In the genomic region with DNA sequence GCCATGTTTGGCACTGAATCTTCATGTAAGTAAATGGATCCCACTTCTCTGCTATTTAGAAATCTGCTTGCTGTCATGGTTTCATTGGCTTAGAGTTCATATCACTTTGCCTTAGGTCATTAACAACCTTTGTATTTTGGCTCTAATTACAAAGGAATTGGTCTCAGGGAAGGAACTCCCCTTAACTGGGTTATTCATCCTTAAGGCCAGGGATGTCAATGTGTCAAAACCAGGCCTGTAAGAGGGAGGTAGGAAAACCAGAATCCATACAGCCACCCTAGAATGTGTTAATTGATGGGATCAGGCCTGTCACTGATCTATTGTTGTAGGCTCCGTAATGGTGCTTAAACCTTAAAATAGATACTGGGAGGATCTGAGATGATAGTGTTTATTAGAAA, we compare ENCODE assay signal across 11 cellular contexts.
DNase-seq lines count a peak whose midpoint lies in the region; ATAC-seq, FAIRE-seq and TF ChIP-seq lines count a peak whose summit lies in the region.
"Had no signal": no experiment of that assay in that cellular context is flagged by ENCODE, and none has a peak within 500 bp of the region (broad histone marks: within the 10 kb centered on the region; RNA-seq: fewer than 3 reads in every experiment).

No MANE protein-coding gene starts in this region.

- no peaks in the 10 kb centered on the region for H3F3A ChIP-seq in PC-3 (ENCODE audit: low read length, unreplicated experiment)

- H3K4me1 ChIP-seq in PC-3 (ENCODE audit: insufficient read depth, low read length), result peaks cover 13% of the 10 kb centered on the region

- BruUV-seq in PC-3 (replicated peaks; lab: Mats Ljungman, UMichigan), result no TSS peak

- H3K79me2 ChIP-seq in PC-3 (ENCODE audit: low read length), result no peaks in the 10 kb centered on the region

- CTCF ChIA-PET in PC-3 (lab: Charles Lee), result no interaction called here

- DNase-seq in G401 (ENCODE audit: low spot score), result peak; percentile 63
- no peak for DNase-seq in PC-3
- DNase-seq in fibroblast of the aortic adventitia (ENCODE audit: low read depth), result no peak
- DNase-seq in putamen (ENCODE audit: low spot score), result peak; percentile 49
- DNase-seq in HPDE6-E6E7 (ENCODE audit: extremely low spot score), result no peak
- no peak for DNase-seq in effector CD4-positive, alpha-beta T cell
- DNase-seq in urothelium cell line (ENCODE audit: low spot score), result no peak
- DNase-seq: activated T-cell treated with anti-CD3 and anti-CD28 coated beads, Interleukin-2, amount 50 U/mL, for 4 hours; T-cell had no signal

- no peak overlapping the region for H3K9ac ChIP-seq in PC-3 (ENCODE audit: low read length)

- H3K27ac ChIP-seq in PC-3 (ENCODE audit: low read length), result no peak overlapping the region

- TF ChIP-seq CTCF in PC-3 (conservative IDR thresholded peaks at IDR 0.05; ENCODE audit: low read depth, low read length), result no peak
- TF ChIP-seq CTCF in fibroblast of the aortic adventitia (IDR thresholded peaks at IDR 0.05; ENCODE audit: insufficient read depth, low read length), result no peak

- no peak overlapping the region for H2AFZ ChIP-seq in PC-3 (ENCODE audit: low read length)

- H3K9me2 ChIP-seq in PC-3 (replicated peaks; ENCODE audit: low read length), result no peaks in the 10 kb centered on the region

- no peaks in the 10 kb centered on the region for H4K20me1 ChIP-seq in PC-3 (ENCODE audit: low read length)

- no peak for FAIRE-seq in urothelium cell line (lab: Jason Lieb, UNC)

- in situ Hi-C loops in G401 (cut with HindIII; ENCODE audit: low sequenced_read_pairs), result no loop called here

- no peaks in the 10 kb centered on the region for H3K36me3 ChIP-seq in PC-3 (ENCODE audit: low read depth, low read length)
- H3K36me3 ChIP-seq: MG63 had no signal

- intact Hi-C loops in PC-3 (cut with micrococcal nuclease), result no loop called here

- peak overlapping the region; percentile 68; the same call in 1 of the 2 replicates for H3K4me2 ChIP-seq in PC-3 (ENCODE audit: low read length)

- no peaks in the 10 kb centered on the region for H3K27me3 ChIP-seq in PC-3 (ENCODE audit: low read length)
- H3K27me3 ChIP-seq: MG63 had no signal

- no peak for ATAC-seq in PC-3
- ATAC-seq in HG02840 (IDR thresholded peaks at IDR 0.05; ENCODE audit: low FRiP score, unreplicated experiment), result no peak
- ATAC-seq: activated T-cell treated with anti-CD3 and anti-CD28 coated beads, Interleukin-2, amount 50 U/mL, for 4 hours; T-cell had no signal

- no peak overlapping the region for H3K4me3 ChIP-seq in PC-3 (ENCODE audit: low read length)
- H3K4me3 ChIP-seq in fibroblast of the aortic adventitia (ENCODE audit: low read depth, low read length), result peak overlapping the region; percentile 55
- H3K4me3 ChIP-seq: MG63 had no signal

- POLR2A ChIA-PET in PC-3 (lab: Charles Lee; ENCODE audit: unreplicated experiment), result no interaction called here

- H3K9me3 ChIP-seq in PC-3 (ENCODE audit: low read length), result no peaks in the 10 kb centered on the region
- H3K9me3 ChIP-seq: MG63 had no signal

Comparison
In these comparisons a context has a peak if more than half of its experiments do, and no peak if none do; other contexts are left out.
1. DNase-seq: peak in G401 (single experiment) and putamen (single experiment); none in PC-3 (single experiment), fibroblast of the aortic adventitia (single experiment), HPDE6-E6E7 (single experiment), effector CD4-positive, alpha-beta T cell (single experiment) and urothelium cell line (single experiment).